ENCODE assay signal across 9 cellular contexts in the genomic region with DNA sequence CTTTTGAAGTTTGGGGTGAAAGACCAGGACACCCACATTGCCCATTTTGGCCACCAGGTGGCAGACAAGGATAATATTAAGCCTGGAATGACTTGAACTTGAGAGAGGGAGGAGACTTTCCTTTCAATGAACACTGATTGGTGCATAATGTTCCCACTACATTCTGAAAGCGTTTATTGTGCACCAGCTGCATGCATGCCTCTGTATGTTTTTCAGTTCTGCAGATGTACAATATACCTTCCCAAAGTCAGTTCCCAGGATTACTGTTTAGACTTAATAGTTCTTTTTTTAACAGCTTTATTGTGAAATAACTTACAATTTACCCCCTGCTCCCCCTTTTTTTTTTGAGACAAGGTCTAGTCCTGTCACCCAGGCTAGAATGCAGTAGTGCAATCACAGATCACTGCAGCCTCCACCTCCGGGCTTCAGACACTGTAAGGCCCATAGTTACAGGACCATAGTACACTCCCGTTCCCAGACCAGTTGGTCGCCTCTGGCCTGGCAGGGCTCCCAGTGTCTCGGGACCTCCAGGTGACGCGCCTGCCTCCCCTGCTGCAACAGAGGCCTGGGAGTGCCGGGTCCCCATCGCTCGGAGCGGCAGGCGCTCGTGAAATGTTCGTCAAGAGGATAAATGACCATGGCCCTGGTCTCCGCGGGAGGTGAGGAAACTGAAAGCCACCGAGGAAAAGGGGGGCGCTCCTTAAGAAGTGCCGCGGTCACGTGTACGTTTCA. TPM values are rescaled to one million over a fixed set of nuclear protein-coding genes. Genes with fewer than 3 reads are reported as not detected.
A peak's percentile ranks its signal among the peaks of the same experiment; 100 is the strongest.
DNase-seq lines count a peak whose midpoint lies in the region; ATAC-seq and TF ChIP-seq lines count a peak whose summit lies in the region.
"Had no signal": no experiment of that assay in that cellular context is flagged by ENCODE, and none has a peak within 500 bp of the region (broad histone marks: within the 10 kb centered on the region; RNA-seq: fewer than 3 reads in every experiment).

No MANE protein-coding gene starts in this region.

- TF ChIP-seq CTCF in nephron progenitor cell (IDR thresholded peaks at IDR 0.05): peak; percentile 81

- peaks cover 19% of the 10 kb centered on the region for H3K27me3 Mint-ChIP-seq in activated T-helper 1 cell treated with anti-CD3 and anti-CD28 coated beads, Interleukin-12 subunit alpha, Interleukin-12 subunit beta, Interleukin-2, Interleukin-4 antibody, amounts not matched to agents 30 ng/mL and 10 ng/mL and 1 ng/mL, durations not matched to agents 14 hours and 24 hours and 36 hours (ENCODE audit: insufficient read depth)
- peaks cover 55% of the 10 kb centered on the region for H3K27me3 Mint-ChIP-seq in nephron progenitor cell (ENCODE audit: low read depth, poor library complexity)

- H3K36me3 Mint-ChIP-seq in activated T-helper 1 cell treated with anti-CD3 and anti-CD28 coated beads, Interleukin-12 subunit alpha, Interleukin-12 subunit beta, Interleukin-2, Interleukin-4 antibody, amounts not matched to agents 30 ng/mL and 10 ng/mL and 1 ng/mL, durations not matched to agents 14 hours and 24 hours and 36 hours (ENCODE audit: low read depth): peaks cover 6% of the 10 kb centered on the region
- H3K36me3 Mint-ChIP-seq in nephron progenitor cell (ENCODE audit: low read depth): peaks cover 8% of the 10 kb centered on the region

- peak; percentile 59 for ATAC-seq in GM19455 (IDR thresholded peaks at IDR 0.05; ENCODE audit: unreplicated experiment)

- H3K4me1 Mint-ChIP-seq in activated T-helper 1 cell treated with anti-CD3 and anti-CD28 coated beads, Interleukin-12 subunit alpha, Interleukin-12 subunit beta, Interleukin-2, Interleukin-4 antibody, amounts not matched to agents 30 ng/mL and 10 ng/mL and 1 ng/mL, durations not matched to agents 14 hours and 24 hours and 36 hours (ENCODE audit: low read depth): peaks cover 24% of the 10 kb centered on the region
- peaks cover 33% of the 10 kb centered on the region for H3K4me1 Mint-ChIP-seq in nephron progenitor cell

- H3K4me3 ChIP-seq in Jurkat, Clone E6-1 (ENCODE audit: low read length): no peak overlapping the region

- DNase-seq in CD1c-positive myeloid dendritic cell (ENCODE audit: extremely low spot score) (peak; percentile 92), RPMI7951 (ENCODE audit: low read depth) (peak; percentile 83), fibroblast of peridontal ligament (ENCODE audit: extremely low read depth) (peak; percentile 90), nephron progenitor cell (peak; percentile 87)
- peak; percentile 81 for DNase-seq in Jurkat, Clone E6-1 (ENCODE audit: low read depth, low spot score)
- DNase-seq in activated T-helper 1 cell treated with anti-CD3 and anti-CD28 coated beads, Interleukin-12 subunit alpha, Interleukin-12 subunit beta, Interleukin-2, Interleukin-4 antibody, amounts not matched to agents 30 ng/mL and 10 ng/mL and 1 ng/mL, durations not matched to agents 14 hours and 24 hours and 36 hours (ENCODE audit: low spot score): peak; percentile 78
- DNase-seq in stimulated activated naive CD4-positive, alpha-beta T cell treated with Interleukin-2 at 50 U/mL for 16 hours (lab: John Stamatoyannopoulos, UW): peak; percentile 68

- H3K9me3 Mint-ChIP-seq in activated T-helper 1 cell treated with anti-CD3 and anti-CD28 coated beads, Interleukin-12 subunit alpha, Interleukin-12 subunit beta, Interleukin-2, Interleukin-4 antibody, amounts not matched to agents 30 ng/mL and 10 ng/mL and 1 ng/mL, durations not matched to agents 14 hours and 24 hours and 36 hours: peaks cover 8% of the 10 kb centered on the region
- H3K9me3 Mint-ChIP-seq in nephron progenitor cell: peaks cover 10% of the 10 kb centered on the region

- H3K4me3 Mint-ChIP-seq in activated T-helper 1 cell treated with anti-CD3 and anti-CD28 coated beads, Interleukin-12 subunit alpha, Interleukin-12 subunit beta, Interleukin-2, Interleukin-4 antibody, amounts not matched to agents 30 ng/mL and 10 ng/mL and 1 ng/mL, durations not matched to agents 14 hours and 24 hours and 36 hours: peak overlapping the region; percentile 87
- H3K4me3 Mint-ChIP-seq in nephron progenitor cell: no peak overlapping the region

- no peak overlapping the region for H3K27ac Mint-ChIP-seq in activated T-helper 1 cell treated with anti-CD3 and anti-CD28 coated beads, Interleukin-12 subunit alpha, Interleukin-12 subunit beta, Interleukin-2, Interleukin-4 antibody, amounts not matched to agents 30 ng/mL and 10 ng/mL and 1 ng/mL, durations not matched to agents 14 hours and 24 hours and 36 hours
- H3K27ac Mint-ChIP-seq in nephron progenitor cell: no peak overlapping the region

- intact Hi-C loops in activated T-helper 1 cell treated with anti-CD3 and anti-CD28 coated beads, Interleukin-12 subunit alpha, Interleukin-12 subunit beta, Interleukin-2, Interleukin-4 antibody, amounts not matched to agents 30 ng/mL and 10 ng/mL and 1 ng/mL, durations not matched to agents 14 hours and 24 hours and 36 hours (cut with micrococcal nuclease): loop anchor here (1.0 to 2.0 kb wide), 6 partner anchors 13 to 301 kb away; partner anchors contain the start of genes CIAO2B, FBXL8, SLC9A5 and TRADD

RNA-seq across cellular contexts. Expression of gene CES2, which starts 12.2 kb away (rescaled TPM):
- 20.0 TPM for polyA plus RNA-seq in Jurkat, Clone E6-1 (2012; ENCODE audit: insufficient read depth, insufficient read length)
- 19.2 and 21.3 TPM in 2 replicates for total RNA-seq in RPMI7951 (2014; rRNA removed; shearing (Covaris generic))
- 34.3 and 36.6 TPM in 2 replicates for total RNA-seq in activated T-helper 1 cell treated with anti-CD3 and anti-CD28 coated beads, Interleukin-12 subunit alpha, Interleukin-12 subunit beta, Interleukin-2, Interleukin-4 antibody, amounts not matched to agents 30 ng/mL and 10 ng/mL and 1 ng/mL, durations not matched to agents 14 hours and 24 hours and 36 hours

RNA-seq across cellular contexts. Expression of gene CIAO2B, which starts 13.3 kb away (rescaled TPM):
- 360 TPM for polyA plus RNA-seq in Jurkat, Clone E6-1 (2012; ENCODE audit: insufficient read depth, insufficient read length)
- total RNA-seq in RPMI7951 (2014; rRNA removed; shearing (Covaris generic)): 254 and 336 TPM in 2 replicates
- total RNA-seq in activated T-helper 1 cell treated with anti-CD3 and anti-CD28 coated beads, Interleukin-12 subunit alpha, Interleukin-12 subunit beta, Interleukin-2, Interleukin-4 antibody, amounts not matched to agents 30 ng/mL and 10 ng/mL and 1 ng/mL, durations not matched to agents 14 hours and 24 hours and 36 hours: 162 and 164 TPM in 2 replicates

RNA-seq across cellular contexts. Expression of gene CES3, which starts 13.6 kb away (rescaled TPM):
- 7.8 TPM for polyA plus RNA-seq in Jurkat, Clone E6-1 (2012; ENCODE audit: insufficient read depth, insufficient read length)
- total RNA-seq in RPMI7951 (2014; rRNA removed; shearing (Covaris generic)): 0.10 TPM in 1 of 2 replicates, not detected in the other
- total RNA-seq in activated T-helper 1 cell treated with anti-CD3 and anti-CD28 coated beads, Interleukin-12 subunit alpha, Interleukin-12 subunit beta, Interleukin-2, Interleukin-4 antibody, amounts not matched to agents 30 ng/mL and 10 ng/mL and 1 ng/mL, durations not matched to agents 14 hours and 24 hours and 36 hours: 5.6 and 7.3 TPM in 2 replicates

RNA-seq across cellular contexts. Expression of gene RRAD, which starts 22.1 kb away (rescaled TPM):
- polyA plus RNA-seq in Jurkat, Clone E6-1 (2012; ENCODE audit: insufficient read depth, insufficient read length): not detected
- total RNA-seq in RPMI7951 (2014; rRNA removed; shearing (Covaris generic)): 3.4 and 5.1 TPM in 2 replicates
- total RNA-seq in activated T-helper 1 cell treated with anti-CD3 and anti-CD28 coated beads, Interleukin-12 subunit alpha, Interleukin-12 subunit beta, Interleukin-2, Interleukin-4 antibody, amounts not matched to agents 30 ng/mL and 10 ng/mL and 1 ng/mL, durations not matched to agents 14 hours and 24 hours and 36 hours: 0.83 and 0.93 TPM in 2 replicates

RNA-seq across cellular contexts. Expression of gene CDH16, which starts 28.8 kb away (rescaled TPM):
- polyA plus RNA-seq in Jurkat, Clone E6-1 (2012; ENCODE audit: insufficient read depth, insufficient read length): not detected
- total RNA-seq in RPMI7951 (2014; rRNA removed; shearing (Covaris generic)): not detected in 2 replicates
- total RNA-seq in activated T-helper 1 cell treated with anti-CD3 and anti-CD28 coated beads, Interleukin-12 subunit alpha, Interleukin-12 subunit beta, Interleukin-2, Interleukin-4 antibody, amounts not matched to agents 30 ng/mL and 10 ng/mL and 1 ng/mL, durations not matched to agents 14 hours and 24 hours and 36 hours: not detected in 2 replicates
- total RNA-seq: T-helper 2 cell treated with Interferon-gamma antibody and Interleukin-4, amounts not matched to agents 100 ng/mL and 5 ng/mL, for 36 hours had no signal
